In the genomic region with DNA sequence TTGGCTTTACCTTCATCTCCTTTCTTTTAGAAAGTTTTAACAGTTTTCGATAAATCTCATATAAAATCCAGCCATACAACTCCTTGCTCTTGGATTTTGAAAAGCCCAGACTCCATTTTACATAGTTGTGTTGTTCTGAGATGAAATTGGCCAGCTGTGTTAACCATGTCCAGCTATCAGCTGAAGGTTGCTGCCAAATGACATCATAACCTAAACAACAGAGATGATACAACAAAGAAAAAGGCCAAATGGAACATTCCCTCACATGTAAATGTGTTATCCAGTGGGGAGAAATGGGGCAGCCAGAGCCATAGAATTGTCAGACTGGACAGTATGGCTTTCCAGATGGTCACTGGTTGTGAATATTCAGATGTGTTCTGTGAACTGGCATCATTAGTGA, we compare ENCODE assay signal across 17 cellular contexts. TPM values are rescaled to one million over a fixed set of nuclear protein-coding genes. Genes with fewer than 3 reads are reported as not detected.
DNase-seq lines count a peak whose midpoint lies in the region; TF ChIP-seq lines count a peak whose summit lies in the region.
"Had no signal": no experiment of that assay in that cellular context is flagged by ENCODE, and none has a peak within 500 bp of the region (broad histone marks: within the 10 kb centered on the region; RNA-seq: fewer than 3 reads in every experiment).

No MANE protein-coding gene starts in this region.

- no peak overlapping the region for H2BK5ac ChIP-seq in trophoblast cell (ENCODE audit: low read depth, low read length, poor library complexity)

- no peak overlapping the region for H2AFZ ChIP-seq in trophoblast cell (ENCODE audit: insufficient read depth, low read length, poor library complexity)

- H3K4me1 ChIP-seq in trophoblast cell (ENCODE audit: control insufficient read depth in 1 of 2, insufficient read depth in 2 of 2, low read length in 2 of 2) = peaks cover 0 to 3% of the 10 kb centered on the region in 2 experiments
- peaks cover 0 to 10% (median 0%) of the 10 kb centered on the region in 4 donors for H3K4me1 ChIP-seq in tibial artery

- no peak overlapping the region for H4K8ac ChIP-seq in trophoblast cell (ENCODE audit: low read depth, low read length)

- no peaks in the 10 kb centered on the region for H3K9me3 ChIP-seq in trophoblast cell (ENCODE audit: insufficient read depth, low read depth, low read length)
- no peaks in the 10 kb centered on the region for H3K9me3 ChIP-seq in tibial artery

- no peak overlapping the region for H3K23ac ChIP-seq in trophoblast cell (ENCODE audit: low read length)

- H3K79me1 ChIP-seq in trophoblast cell (ENCODE audit: low read length) = no peaks in the 10 kb centered on the region

- H3K4ac ChIP-seq in trophoblast cell (ENCODE audit: low read depth, low read length) = no peak overlapping the region

- no peak for TF ChIP-seq CTCF in tibial artery (IDR thresholded peaks at IDR 0.05)

- H3K27ac ChIP-seq in trophoblast cell (ENCODE audit: low read depth, low read length) (no peak overlapping the region), tibial artery (no peak overlapping the region)
- H3K27ac ChIP-seq: HL-60, VCaP had no signal

- H2BK12ac ChIP-seq in trophoblast cell (ENCODE audit: low read length) = no peak overlapping the region

- DNase-seq in EL (peak; percentile 21), astrocyte of the hippocampus (ENCODE audit: low read depth, low spot score) (peak; percentile 38), globus pallidus (ENCODE audit: low spot score) (peak; percentile 40), trophoblast cell (no peak), NOMO-1 treated with dmso at 0.1 percent for 144 hours (lab: John Stamatoyannopoulos, UW; ENCODE audit: unreplicated experiment) (no peak), GF-D8 (lab: John Stamatoyannopoulos, UW) (no peak), tibial artery (no peak), NCI-H2171 (lab: John Stamatoyannopoulos, UW) (no peak)
- DNase-seq: activated CD8-positive, alpha-beta T cell treated with anti-CD3 and anti-CD28 coated beads for 36 hours; COR-L47; NCI-H2107; stimulated activated CD4-positive, alpha-beta T cell treated with anti-CD3 and anti-CD28 coated beads, Interleukin-15, amount 100 ng/mL, for 24 hours; stimulated activated naive CD8-positive, alpha-beta T cell treated with anti-CD3 and anti-CD28 coated beads, Interleukin-15, amount 100 ng/mL, for 72 hours; SW 1271 had no signal

- no peak overlapping the region for H2BK120ac ChIP-seq in trophoblast cell (ENCODE audit: insufficient read depth, low read length, poor library complexity)

- no peaks in the 10 kb centered on the region for H3K27me3 ChIP-seq in trophoblast cell (ENCODE audit: insufficient read depth, low read length)
- no peaks in the 10 kb centered on the region for H3K27me3 ChIP-seq in tibial artery

- H4K12ac ChIP-seq in trophoblast cell (ENCODE audit: low read depth, low read length) = no peak overlapping the region

- WGBS in trophoblast cell (ENCODE audit: extremely low coverage, insufficient coverage, insufficient read length) = no CpG with 5 or more reads among the region's 1 CpG

- no peak overlapping the region for H3K4me2 ChIP-seq in trophoblast cell (ENCODE audit: low read length)

- no peaks in the 10 kb centered on the region for H3K79me2 ChIP-seq in trophoblast cell (ENCODE audit: control insufficient read depth, insufficient read depth, low read length, poor library complexity)

- H3K18ac ChIP-seq in trophoblast cell (ENCODE audit: low read length) = no peak overlapping the region

- H3K9ac ChIP-seq in trophoblast cell (ENCODE audit: low read length) = peak overlapping the region; percentile 29

- H3K14ac ChIP-seq in trophoblast cell (ENCODE audit: low read length) = no peak overlapping the region

- no peak overlapping the region for H2AK5ac ChIP-seq in trophoblast cell (ENCODE audit: low read length)

- H3K36me3 ChIP-seq in trophoblast cell (ENCODE audit: control insufficient read depth in 1 of 2, insufficient read depth in 2 of 2, low read length in 2 of 2) (peaks cover 16 to 45% of the 10 kb centered on the region in 2 experiments), tibial artery (peaks cover 0 to 11% (median 0%) of the 10 kb centered on the region in 3 donors)

- intact Hi-C loops in tibial artery (cut with DNase I; ENCODE audit: low total_unique reads) = no loop called here

- H3K4me3 ChIP-seq in trophoblast cell (ENCODE audit: low read depth, low read length) (no peak overlapping the region), tibial artery (no peak overlapping the region)
- H3K4me3 ChIP-seq: K562 had no signal

- no peak overlapping the region for H4K91ac ChIP-seq in trophoblast cell (ENCODE audit: low read depth, low read length)

RNA-seq across cellular contexts. Expression of a gene that starts 43.3 kb away (rescaled TPM):
- 15.7 and 18.0 TPM in 2 replicates for polyA plus RNA-seq in trophoblast cell (2013)

Comparison
In these comparisons a context has a peak if more than half of its experiments do, and no peak if none do; other contexts are left out.
1. DNase-seq: peak in EL (single experiment), astrocyte of the hippocampus (single experiment) and globus pallidus (single experiment); none in trophoblast cell (0 of 2), NOMO-1 treated with dmso at 0.1 percent for 144 hours (single experiment), GF-D8 (single experiment), tibial artery (0 of 2) and NCI-H2171 (single experiment).